ENCODE assay signal across 9 cellular contexts in genomic region chr3:49721861-49722781, GRCh38. TPM values are rescaled to one million over a fixed set of nuclear protein-coding genes. Genes with fewer than 3 reads are reported as not detected.
DNase-seq lines count a peak whose midpoint lies in the region; ATAC-seq and TF ChIP-seq lines count a peak whose summit lies in the region.
"Had no signal": no experiment of that assay in that cellular context is flagged by ENCODE, and none has a peak within 500 bp of the region (broad histone marks: within the 10 kb centered on the region; RNA-seq: fewer than 3 reads in every experiment).

No MANE protein-coding gene starts in this region.

- H3K27me3 Mint-ChIP-seq in natural killer cell treated with Interleukin-12 subunit alpha and Interleukin-12 subunit beta and Interleukin-15 and Interleukin-18, amount 100 ng/mL, for 72 hours: no peaks in the 10 kb centered on the region

- H3K27me3 ChIP-seq in BLaER1 treated with 17β-estradiol and CSF1 and Interleukin-3, amounts not matched to agents 10 nM and 100 nM: peaks cover 0 to 4% (median 0%) of the 10 kb centered on the region in 11 experiments; a peak in 3 of 22 replicates
- no peaks in the 10 kb centered on the region for H3K27me3 ChIP-seq in KMS-11 (ENCODE audit: insufficient read depth, low read depth)

- H3K27ac ChIP-seq in BLaER1 treated with 17β-estradiol and CSF1 and Interleukin-3, amounts not matched to agents 10 nM and 100 nM: peak overlapping the region in 1 of 11 experiments; percentile 94; a peak in 1 of 22 replicates
- no peak overlapping the region for H3K27ac ChIP-seq in KMS-11

- H4K20me1 ChIP-seq in BLaER1 treated with 17β-estradiol and CSF1 and Interleukin-3, amounts not matched to agents 10 nM and 100 nM: peaks cover 0 to 79% (median 50%) of the 10 kb centered on the region in 11 experiments; a peak in 20 of 22 replicates
- H4K20me1 ChIP-seq in KMS-11 (ENCODE audit: insufficient read depth): no peaks in the 10 kb centered on the region

- peaks cover 9% of the 10 kb centered on the region; the same call in 1 of the 2 replicates for H3K79me2 ChIP-seq in KMS-11 (ENCODE audit: insufficient read depth, low read depth)

- H3K27ac Mint-ChIP-seq in natural killer cell treated with Interleukin-12 subunit alpha and Interleukin-12 subunit beta and Interleukin-15 and Interleukin-18, amount 100 ng/mL, for 72 hours: peak overlapping the region; percentile 93 to 97

- DNase-seq in choroid plexus epithelial cell (ENCODE audit: low read depth) (no peak), retina (no peak), NCI-H187 treated with DMSO at 0.1 percent for 48 hours (lab: John Stamatoyannopoulos, UW) (no peak), globus pallidus (ENCODE audit: low spot score) (no peak)
- no peak for DNase-seq in natural killer cell treated with Interleukin-12 subunit alpha and Interleukin-12 subunit beta and Interleukin-15 and Interleukin-18, amount 100 ng/mL, for 72 hours (ENCODE audit: low spot score)
- DNase-seq: stimulated activated CD4-positive, alpha-beta T cell treated with anti-CD3 and anti-CD28 coated beads, Interleukin-2, amount 100 ng/mL, for 24 hours had no signal

- H3K9ac ChIP-seq in BLaER1 treated with 17β-estradiol and CSF1 and Interleukin-3, amounts not matched to agents 10 nM and 100 nM: peak overlapping the region; percentile 89 to 98 (median 94); a peak in 20 of 22 replicates
- no peak overlapping the region for H3K9ac ChIP-seq in KMS-11

- H2AFZ ChIP-seq in KMS-11 (ENCODE audit: low read depth): no peak overlapping the region

- H3K4me3 Mint-ChIP-seq in natural killer cell treated with Interleukin-12 subunit alpha and Interleukin-12 subunit beta and Interleukin-15 and Interleukin-18, amount 100 ng/mL, for 72 hours: peak overlapping the region; percentile 89

- ATAC-seq in natural killer cell treated with Interleukin-12 subunit alpha and Interleukin-12 subunit beta and Interleukin-15 and Interleukin-18, amount 100 ng/mL, for 72 hours: no peak
- no peak for ATAC-seq in HG02981 (IDR thresholded peaks at IDR 0.05; ENCODE audit: unreplicated experiment)

- H3K9me3 ChIP-seq in BLaER1 treated with 17β-estradiol and CSF1 and Interleukin-3, amounts not matched to agents 10 nM and 100 nM (replicated peaks in 1 of 11): no peaks in the 10 kb centered on the region

- peaks cover 29 to 41% of the 10 kb centered on the region in 2 donors for H3K4me1 Mint-ChIP-seq in natural killer cell treated with Interleukin-12 subunit alpha and Interleukin-12 subunit beta and Interleukin-15 and Interleukin-18, amount 100 ng/mL, for 72 hours (ENCODE audit: low read depth in 2 of 2)

- TF ChIP-seq CTCF in KMS-11 (conservative IDR thresholded peaks at IDR 0.05; ENCODE audit: low read depth, low read length) (no peak), choroid plexus epithelial cell (conservative IDR thresholded peaks at IDR 0.05; ENCODE audit: low read depth, low read length) (no peak)

- peaks cover 46 to 61% (median 54%) of the 10 kb centered on the region in 10 experiments for H3K4me1 ChIP-seq in BLaER1 treated with 17β-estradiol and CSF1 and Interleukin-3, amounts not matched to agents 10 nM and 100 nM
- H3K4me1 ChIP-seq in KMS-11 (ENCODE audit: low read depth, poor library complexity, severe bottlenecking): peaks cover 14% of the 10 kb centered on the region

- H3K4me3 ChIP-seq in BLaER1 treated with 17β-estradiol and CSF1 and Interleukin-3, amounts not matched to agents 10 nM and 100 nM: peak overlapping the region; percentile 83 to 100 (median 95); a peak in 15 of 20 replicates
- no peak overlapping the region for H3K4me3 ChIP-seq in KMS-11 (IDR thresholded peaks at IDR 0.05; ENCODE audit: insufficient read depth, low read depth, low read length)
- H3K4me3 ChIP-seq in choroid plexus epithelial cell (ENCODE audit: low read depth, low read length): peak overlapping the region; percentile 79

- peak overlapping the region; percentile 79 to 99 (median 98) for H3K4me2 ChIP-seq in BLaER1 treated with 17β-estradiol and CSF1 and Interleukin-3, amounts not matched to agents 10 nM and 100 nM
- peak overlapping the region; percentile 60; the same call in 1 of the 2 replicates for H3K4me2 ChIP-seq in KMS-11

- no peaks in the 10 kb centered on the region for H3K9me3 Mint-ChIP-seq in natural killer cell treated with Interleukin-12 subunit alpha and Interleukin-12 subunit beta and Interleukin-15 and Interleukin-18, amount 100 ng/mL, for 72 hours

- peaks cover 34 to 54% (median 46%) of the 10 kb centered on the region in 11 experiments for H3K36me3 ChIP-seq in BLaER1 treated with 17β-estradiol and CSF1 and Interleukin-3, amounts not matched to agents 10 nM and 100 nM
- no peaks in the 10 kb centered on the region for H3K36me3 ChIP-seq in KMS-11 (ENCODE audit: insufficient read depth)

- no peaks in the 10 kb centered on the region for H3K36me3 Mint-ChIP-seq in natural killer cell treated with Interleukin-12 subunit alpha and Interleukin-12 subunit beta and Interleukin-15 and Interleukin-18, amount 100 ng/mL, for 72 hours

RNA-seq across cellular contexts. Expression of gene GMPPB, which starts 1.6 kb away (rescaled TPM):
- 100 to 1,000 TPM in 1 of 2 donors, 10 to 100 TPM in 1; 83.5 to 110 TPM for total RNA-seq in natural killer cell treated with Interleukin-12 subunit alpha and Interleukin-12 subunit beta and Interleukin-15 and Interleukin-18, amount 100 ng/mL, for 72 hours

RNA-seq across cellular contexts. Expression of gene AMIGO3, which starts 2.6 kb away (rescaled TPM):
- total RNA-seq in natural killer cell treated with Interleukin-12 subunit alpha and Interleukin-12 subunit beta and Interleukin-15 and Interleukin-18, amount 100 ng/mL, for 72 hours: 1 to 10 TPM; 1.0 to 2.0 TPM

RNA-seq across cellular contexts. Expression of gene RNF123, which starts 32.8 kb away (rescaled TPM):
- total RNA-seq in natural killer cell treated with Interleukin-12 subunit alpha and Interleukin-12 subunit beta and Interleukin-15 and Interleukin-18, amount 100 ng/mL, for 72 hours: 10 to 100 TPM; 45.6 to 67.9 TPM

RNA-seq across cellular contexts. Expression of gene MST1, which starts 32.8 kb away (rescaled TPM):
- 1 to 10 TPM; 4.2 to 6.8 TPM for total RNA-seq in natural killer cell treated with Interleukin-12 subunit alpha and Interleukin-12 subunit beta and Interleukin-15 and Interleukin-18, amount 100 ng/mL, for 72 hours

RNA-seq across cellular contexts. Expression of gene APEH, which starts 48.0 kb away (rescaled TPM):
- total RNA-seq in natural killer cell treated with Interleukin-12 subunit alpha and Interleukin-12 subunit beta and Interleukin-15 and Interleukin-18, amount 100 ng/mL, for 72 hours: 100 to 1,000 TPM; 134 to 235 TPM
